31 cellular contexts compared by ENCODE assay signal in genomic region chr2:235405612-235406361, GRCh38.
"Had no signal": no experiment of that assay in that cellular context is flagged by ENCODE, and none has a peak within 500 bp of the region (broad histone marks: within the 10 kb centered on the region; RNA-seq: fewer than 3 reads in every experiment).

No MANE protein-coding gene starts in this region.

- ATAC-seq: activated CD4-positive, CD25-positive, alpha-beta regulatory T cell treated with anti-CD3 and anti-CD28 coated beads, Interleukin-2, amount 50 U/mL, for 24 hours; activated CD8-positive, alpha-beta T cell treated with anti-CD3 and anti-CD28 coated beads for 36 hours; activated T-cell treated with anti-CD3 and anti-CD28 coated beads, Interleukin-2, amount 50 U/mL, for 4 hours; activated T-helper 17 cell treated with anti-CD3 and anti-CD28 coated beads, Interleukin-2, amount 50 U/mL, for 72 hours; effector memory CD8-positive, alpha-beta T cell; foreskin keratinocyte; gastrocnemius medialis; T-cell had no signal

- H3K4me1 ChIP-seq: foreskin keratinocyte, gastrocnemius medialis had no signal

- H3K9me3 ChIP-seq: esophagus muscularis mucosa, gastrocnemius medialis had no signal

- DNase-seq: activated B cell treated with CpG ODN at 0.5 μM for 24 hours; activated CD4-positive, alpha-beta T cell treated with anti-CD3 and anti-CD28 coated beads for 48 hours; activated CD4-positive, alpha-beta T cell treated with anti-CD3 and anti-CD28 coated beads, Interleukin-2, amount 50 U/mL, for 1 hour; activated CD4-positive, alpha-beta T cell treated with anti-CD3 and anti-CD28 coated beads, Interleukin-2, amount 50 U/mL, for 48 hours; activated CD8-positive, alpha-beta memory T cell treated with anti-CD3 and anti-CD28 coated beads for 24 hours; activated CD8-positive, alpha-beta T cell treated with anti-CD3 and anti-CD28 coated beads for 36 hours; activated effector memory CD4-positive, alpha-beta T cell treated with Interleukin-2 at 50 U/mL for 16 hours; activated gamma-delta T cell treated with Interleukin-2 at 50 U/mL for 16 hours; activated naive CD4-positive, alpha-beta T cell treated with anti-CD3 and anti-CD28 coated beads, Interleukin-2, amount 50 U/mL, for 16 hours; activated naive CD4-positive, alpha-beta T cell treated with Interleukin-2 at 50 U/mL for 16 hours; activated T-cell treated with anti-CD3 and anti-CD28 coated beads, Interleukin-2, amount 50 U/mL, for 4 hours; amniotic stem cell; brain microvascular endothelial cell; caudate nucleus; cortex of kidney; effector CD4-positive, alpha-beta T cell; effector memory CD8-positive, alpha-beta T cell; erythroblast; foreskin keratinocyte; gastrocnemius medialis; glutamatergic neuron; T-cell; T-helper 9 cell; WERI-Rb-1 had no signal

- H3K4me1 Mint-ChIP-seq: activated B cell treated with CpG ODN at 0.5 μM for 24 hours; activated T-helper 17 cell treated with anti-CD3 and anti-CD28 coated beads, Interleukin-2, amount 50 U/mL, for 72 hours; T-cell had no signal

- H3K9me3 Mint-ChIP-seq: activated B cell treated with CpG ODN at 0.5 μM for 24 hours; activated CD8-positive, alpha-beta T cell treated with anti-CD3 and anti-CD28 coated beads for 36 hours; activated T-helper 17 cell treated with anti-CD3 and anti-CD28 coated beads, Interleukin-2, amount 50 U/mL, for 72 hours; effector memory CD8-positive, alpha-beta T cell; T-helper 1 cell treated with Interleukin-12 subunit alpha and Interleukin-12 subunit beta and Interleukin-4 antibody, amounts not matched to agents 30 μg/mL and 1 μg/mL, for 36 hours had no signal

- H3K27me3 ChIP-seq: brain microvascular endothelial cell, esophagus muscularis mucosa, gastrocnemius medialis had no signal

- H3K4me3 ChIP-seq: esophagus muscularis mucosa, gastrocnemius medialis had no signal

- H3K36me3 Mint-ChIP-seq: activated naive CD8-positive, alpha-beta T cell; T-cell had no signal

- H3K27ac Mint-ChIP-seq: activated B cell treated with CpG ODN at 0.5 μM for 24 hours; activated CD8-positive, alpha-beta T cell treated with anti-CD3 and anti-CD28 coated beads for 36 hours; activated naive CD8-positive, alpha-beta T cell; activated T-helper 17 cell treated with anti-CD3 and anti-CD28 coated beads, Interleukin-2, amount 50 U/mL, for 72 hours; effector memory CD8-positive, alpha-beta T cell; T-cell; T-helper 1 cell treated with Interleukin-12 subunit alpha and Interleukin-12 subunit beta and Interleukin-4 antibody, amounts not matched to agents 30 μg/mL and 1 μg/mL, for 36 hours had no signal

- H3K4me3 Mint-ChIP-seq: activated B cell treated with CpG ODN at 0.5 μM for 24 hours; activated CD8-positive, alpha-beta T cell treated with anti-CD3 and anti-CD28 coated beads for 36 hours; activated naive CD8-positive, alpha-beta T cell; activated T-cell treated with anti-CD3 and anti-CD28 coated beads, Interleukin-2, amount 50 U/mL, for 4 hours; activated T-helper 17 cell treated with anti-CD3 and anti-CD28 coated beads, Interleukin-2, amount 50 U/mL, for 72 hours; effector memory CD8-positive, alpha-beta T cell; T-cell; T-helper 1 cell treated with Interleukin-12 subunit alpha and Interleukin-12 subunit beta and Interleukin-4 antibody, amounts not matched to agents 30 μg/mL and 1 μg/mL, for 36 hours had no signal

- FAIRE-seq: astrocyte, colon had no signal

- H3K27ac ChIP-seq: brain microvascular endothelial cell, esophagus muscularis mucosa, foreskin keratinocyte, gastrocnemius medialis, WERI-Rb-1 had no signal

- H3K36me3 ChIP-seq: brain microvascular endothelial cell, esophagus muscularis mucosa, gastrocnemius medialis, WERI-Rb-1 had no signal
